ENCODE assay signal across 27 cellular contexts in genomic region chr2:237056271-237056875, GRCh38. TPM values are rescaled to one million over a fixed set of nuclear protein-coding genes. Genes with fewer than 3 reads are reported as not detected.
DNase-seq lines count a peak whose midpoint lies in the region; ATAC-seq, FAIRE-seq and TF ChIP-seq lines count a peak whose summit lies in the region.
"Had no signal": no experiment of that assay in that cellular context is flagged by ENCODE, and none has a peak within 500 bp of the region (broad histone marks: within the 10 kb centered on the region; RNA-seq: fewer than 3 reads in every experiment).

No MANE protein-coding gene starts in this region.

- DNase-seq in T47D (ENCODE audit: low read depth in 1 of 2, low spot score in 1 of 2): peak; percentile 2 to 49
- no peak for DNase-seq in MCF 10A (ENCODE audit: unreplicated experiment)
- DNase-seq in astrocyte (ENCODE audit: low read depth): no peak
- DNase-seq in mesothelial cell of epicardium (ENCODE audit: low spot score in 2 of 2, unreplicated experiment in 2 of 2): no peak
- no peak for DNase-seq in type B pancreatic cell (ENCODE audit: extremely low spot score, unreplicated experiment)
- DNase-seq in cerebellar nuclear complex (lab: John Stamatoyannopoulos, UW): no peak
- no peak for DNase-seq in Kasumi-1 (lab: John Stamatoyannopoulos, UW)
- DNase-seq: 8988T, ACHN, BE2C, DMS153, DND-41, HFFc6, KBM-7, NCI-H1092, NCI-H1417 treated with DMSO at 0.1 percent for 48 hours, NCI-H187 treated with DMSO at 0.1 percent for 48 hours, NCI-H2171 treated with DMSO at 0.1 percent for 48 hours, NCI-H345, NCI-H524 treated with DMSO at 0.1 percent for 48 hours, OCI-M1, Peyer's patch, SHP77 treated with DMSO at 0.1 percent for 48 hours had no signal

- H3K36me3 Mint-ChIP-seq in MCF 10A (ENCODE audit: insufficient read depth, unreplicated experiment) (no peaks in the 10 kb centered on the region), astrocyte (ENCODE audit: low read depth, unreplicated experiment) (no peaks in the 10 kb centered on the region), mesothelial cell of epicardium (no peaks in the 10 kb centered on the region), type B pancreatic cell (no peaks in the 10 kb centered on the region)

- H2AFZ ChIP-seq in astrocyte (ENCODE audit: low read depth, low read length): no peak overlapping the region
- H2AFZ ChIP-seq: GM23338 had no signal

- H3K27me3 ChIP-seq in astrocyte (ENCODE audit: insufficient read depth, low read length): no peaks in the 10 kb centered on the region
- H3K27me3 ChIP-seq: Peyer's patch had no signal

- CTCF ChIA-PET in MCF 10A (lab: Yijun Ruan, JAX): interaction anchor here (0.8 to 2.0 kb wide), 2 partner anchors 10 to 29 kb away, joined by 3 to 4 read pairs; no protein-coding TSS in a partner anchor

- no peaks in the 10 kb centered on the region for H3K79me2 ChIP-seq in astrocyte (ENCODE audit: insufficient read depth, low read length)

- H3K36me3 ChIP-seq in astrocyte (ENCODE audit: insufficient read depth, low read length): no peaks in the 10 kb centered on the region
- H3K36me3 ChIP-seq: BE2C, HAP-1, Peyer's patch had no signal

- no peak overlapping the region for H3K9ac ChIP-seq in astrocyte (ENCODE audit: low read length)

- H3K4me3 ChIP-seq in astrocyte (ENCODE audit: insufficient read depth, low read depth, low read length): no peak overlapping the region
- H3K4me3 ChIP-seq: GM23338, HAP-1, Peyer's patch had no signal

- no peak overlapping the region for H3K27ac Mint-ChIP-seq in MCF 10A (ENCODE audit: low read depth, unreplicated experiment)
- H3K27ac Mint-ChIP-seq in astrocyte (ENCODE audit: unreplicated experiment): peak overlapping the region; percentile 29
- H3K27ac Mint-ChIP-seq in mesothelial cell of epicardium: peak overlapping the region; percentile 40
- H3K27ac Mint-ChIP-seq in type B pancreatic cell: peak overlapping the region; percentile 60
- H3K27ac Mint-ChIP-seq: GM23338, HFFc6 had no signal

- no peak for ATAC-seq in HG02623 (IDR thresholded peaks at IDR 0.05; ENCODE audit: unreplicated experiment)
- ATAC-seq: GM23338 had no signal

- no TSS peak for BruUV-seq in MCF 10A (replicated peaks; lab: Mats Ljungman, UMichigan)

- no peaks in the 10 kb centered on the region for H4K20me1 ChIP-seq in astrocyte (ENCODE audit: insufficient read depth, low read length)

- POLR2A ChIA-PET in MCF 10A (lab: Yijun Ruan, JAX): interaction anchor here (0.6 kb wide), 1 partner anchor 577 kb away, joined by 3 read pairs; no protein-coding TSS in a partner anchor

- H3K27me3 Mint-ChIP-seq in MCF 10A (ENCODE audit: insufficient read depth, unreplicated experiment) (no peaks in the 10 kb centered on the region), astrocyte (ENCODE audit: low read depth, unreplicated experiment) (peaks cover 12% of the 10 kb centered on the region), mesothelial cell of epicardium (ENCODE audit: low read depth) (no peaks in the 10 kb centered on the region), type B pancreatic cell (no peaks in the 10 kb centered on the region)

- no peaks in the 10 kb centered on the region for H3K9me3 ChIP-seq in astrocyte (ENCODE audit: insufficient read depth, low read depth, low read length)
- H3K9me3 ChIP-seq: BE2C, HAP-1, Peyer's patch had no signal

- H3K27ac ChIP-seq in astrocyte (ENCODE audit: low read depth, low read length): no peak overlapping the region
- H3K27ac ChIP-seq: Peyer's patch had no signal

- intact Hi-C loops in MCF 10A (cut with micrococcal nuclease): no loop called here

- peaks cover 8% of the 10 kb centered on the region for H3K4me1 ChIP-seq in astrocyte (ENCODE audit: insufficient read depth, low read length)
- H3K4me1 ChIP-seq: BE2C, HAP-1 had no signal

- in situ Hi-C loops in T47D (cut with HindIII; ENCODE audit: low pct_unique_long_range_greater_than_20kb, low sequenced_read_pairs): no loop called here

- H3K9me3 Mint-ChIP-seq in MCF 10A (ENCODE audit: unreplicated experiment) (no peaks in the 10 kb centered on the region), astrocyte (ENCODE audit: unreplicated experiment) (peaks cover 3% of the 10 kb centered on the region), mesothelial cell of epicardium (no peaks in the 10 kb centered on the region), type B pancreatic cell (no peaks in the 10 kb centered on the region)
- H3K9me3 Mint-ChIP-seq: GM23338, HFFc6 had no signal

- H3K4me1 Mint-ChIP-seq in MCF 10A (ENCODE audit: insufficient read depth, unreplicated experiment): peaks cover 11% of the 10 kb centered on the region
- H3K4me1 Mint-ChIP-seq in astrocyte (ENCODE audit: low read depth, unreplicated experiment): peaks cover 11% of the 10 kb centered on the region
- peaks cover 60% of the 10 kb centered on the region for H3K4me1 Mint-ChIP-seq in mesothelial cell of epicardium
- peaks cover 39% of the 10 kb centered on the region for H3K4me1 Mint-ChIP-seq in type B pancreatic cell (ENCODE audit: unreplicated experiment)

- FAIRE-seq in astrocyte (lab: Jason Lieb, UNC): no peak
- FAIRE-seq: G401.6 had no signal

- no peak overlapping the region for H3K4me2 ChIP-seq in astrocyte (ENCODE audit: low read length)
- H3K4me2 ChIP-seq: GM23338 had no signal

- TF ChIP-seq CTCF in MCF 10A (IDR thresholded peaks at IDR 0.05; ENCODE audit: unreplicated experiment) (no peak), astrocyte (IDR thresholded peaks at IDR 0.05; ENCODE audit: insufficient read depth, low read depth, low read length) (no peak), mesothelial cell of epicardium (IDR thresholded peaks at IDR 0.05; ENCODE audit: unreplicated experiment) (no peak), type B pancreatic cell (conservative IDR thresholded peaks at IDR 0.05) (no peak)

- H3K4me3 Mint-ChIP-seq in MCF 10A (ENCODE audit: unreplicated experiment) (no peak overlapping the region), astrocyte (ENCODE audit: unreplicated experiment) (no peak overlapping the region), mesothelial cell of epicardium (no peak overlapping the region), type B pancreatic cell (no peak overlapping the region)
- H3K4me3 Mint-ChIP-seq: GM23338, HFFc6 had no signal

RNA-seq across cellular contexts. Expression of gene COPS8, which starts 29.3 kb away (rescaled TPM):
- 249 and 274 TPM in 2 replicates for total RNA-seq in MCF 10A (2022)
- total RNA-seq in astrocyte: 76.1 and 88.3 TPM in 2 replicates
- total RNA-seq in mesothelial cell of epicardium: 54.5 to 59.8 TPM (median 59.7 TPM) in 3 replicates
- total RNA-seq in type B pancreatic cell (ENCODE audit: low replicate concordance): 30.2 and 59.3 TPM in 2 replicates

Comparison
In these comparisons a context has a peak if more than half of its experiments do, and no peak if none do; other contexts are left out.
1. DNase-seq: peak in T47D (2 of 2); none in MCF 10A (single experiment), astrocyte (single experiment), mesothelial cell of epicardium (0 of 2), type B pancreatic cell (single experiment), cerebellar nuclear complex (0 of 2) and Kasumi-1 (0 of 2).